10 cellular contexts compared by ENCODE assay signal in the genomic region with DNA sequence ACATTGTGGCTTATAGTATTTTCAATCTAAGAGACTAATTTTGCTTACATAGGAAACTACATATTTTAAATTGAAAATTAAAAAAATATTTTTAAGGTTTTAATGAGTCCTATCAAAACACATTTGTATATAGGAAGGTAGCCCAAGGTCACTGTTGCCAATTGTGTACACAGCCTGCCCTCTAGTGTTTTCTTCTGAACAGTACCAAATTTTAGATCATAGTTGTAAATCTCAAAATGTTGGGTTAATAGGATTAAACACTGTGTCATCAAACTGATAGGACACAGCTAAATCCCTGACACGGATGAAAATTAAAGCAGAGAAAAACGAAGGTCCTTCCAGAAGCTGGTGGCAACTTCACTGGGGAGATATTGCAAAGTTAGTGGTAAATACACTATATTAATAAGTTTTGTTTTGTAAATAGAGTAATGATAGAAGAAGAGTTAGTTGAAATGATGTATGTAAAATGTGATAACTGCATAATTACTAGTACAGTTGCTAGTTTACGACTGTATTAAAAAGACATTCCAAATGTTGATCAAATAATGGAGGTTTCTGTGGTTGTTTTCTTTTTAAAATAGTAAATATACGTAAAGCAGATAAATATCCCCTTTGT. TPM values are rescaled to one million over a fixed set of nuclear protein-coding genes. Genes with fewer than 3 reads are reported as not detected.
DNase-seq lines count a peak whose midpoint lies in the region; TF ChIP-seq lines count a peak whose summit lies in the region.
"Had no signal": no experiment of that assay in that cellular context is flagged by ENCODE, and none has a peak within 500 bp of the region (broad histone marks: within the 10 kb centered on the region; RNA-seq: fewer than 3 reads in every experiment).

No MANE protein-coding gene starts in this region.

- H3K4me2 ChIP-seq in DOHH2 (ENCODE audit: low read length), result no peak overlapping the region

- 35% methylated on average over 4 of the region's 4 CpGs for WGBS in esophagus muscularis mucosa

- intact Hi-C loops in esophagus muscularis mucosa (cut with DNase I), result no loop called here

- TF ChIP-seq POLR2A in Peyer's patch (IDR thresholded peaks at IDR 0.05), result no peak
- TF ChIP-seq POLR2A in esophagus muscularis mucosa (IDR thresholded peaks at IDR 0.05; ENCODE audit: low read depth), result no peak

- H3K27me3 ChIP-seq in DOHH2 (ENCODE audit: control insufficient read depth, low read length) (peaks cover 8% of the 10 kb centered on the region), Peyer's patch (no peaks in the 10 kb centered on the region), esophagus muscularis mucosa (no peaks in the 10 kb centered on the region)

- peak; percentile 60 for TF ChIP-seq CTCF in DOHH2 (IDR thresholded peaks at IDR 0.05; ENCODE audit: low read depth, low read length, poor library complexity, severe bottlenecking)
- peak in 4 of 6 experiments; percentile 43 to 71 (median 68) for TF ChIP-seq CTCF in Peyer's patch (IDR thresholded peaks at IDR 0.05)
- TF ChIP-seq CTCF in esophagus muscularis mucosa (IDR thresholded peaks at IDR 0.05), result peak; percentile 67 to 77 (median 76)

- H3K9me3 ChIP-seq in DOHH2 (ENCODE audit: control insufficient read depth, insufficient read depth, low read length) (no peaks in the 10 kb centered on the region), Peyer's patch (no peaks in the 10 kb centered on the region), esophagus muscularis mucosa (no peaks in the 10 kb centered on the region)

- no peaks in the 10 kb centered on the region for H3K9me2 ChIP-seq in DOHH2 (replicated peaks; ENCODE audit: control insufficient read depth, low read length)

- H3F3A ChIP-seq in DOHH2 (ENCODE audit: control insufficient read depth, insufficient read depth), result no peaks in the 10 kb centered on the region

- H3K36me3 ChIP-seq in DOHH2 (ENCODE audit: control insufficient read depth, low read length), result no peaks in the 10 kb centered on the region
- no peaks in the 10 kb centered on the region for H3K36me3 ChIP-seq in Peyer's patch
- no peaks in the 10 kb centered on the region for H3K36me3 ChIP-seq in esophagus muscularis mucosa

- H3K4me1 ChIP-seq in DOHH2 (ENCODE audit: control insufficient read depth, low read length), result no peaks in the 10 kb centered on the region
- no peaks in the 10 kb centered on the region for H3K4me1 ChIP-seq in Peyer's patch
- H3K4me1 ChIP-seq in esophagus muscularis mucosa, result peaks cover 0 to 8% (median 3%) of the 10 kb centered on the region in 4 donors

- no peak overlapping the region for H3K27ac ChIP-seq in DOHH2 (ENCODE audit: low read depth, low read length)
- no peak overlapping the region for H3K27ac ChIP-seq in Peyer's patch
- H3K27ac ChIP-seq in esophagus muscularis mucosa (replicated peaks in 1 of 4), result no peak overlapping the region

- DNase-seq in HT1080 (ENCODE audit: low read depth) (peak; percentile 25), Peyer's patch (no peak), esophagus muscularis mucosa (ENCODE audit: extremely low spot score) (no peak), non-pigmented ciliary epithelial cell (ENCODE audit: low read depth) (peak; percentile 26), COLO668 (lab: John Stamatoyannopoulos, UW; ENCODE audit: unreplicated experiment) (no peak), T-helper 9 cell (no peak)
- DNase-seq in activated CD4-positive, alpha-beta T cell treated with anti-CD3 and anti-CD28 coated beads for 48 hours, result no peak
- DNase-seq: naive B cell, T-cell had no signal

- TF ChIP-seq EP300 in esophagus muscularis mucosa (IDR thresholded peaks at IDR 0.05), result no peak

- no peaks in the 10 kb centered on the region for H4K20me1 ChIP-seq in DOHH2 (ENCODE audit: control insufficient read depth, insufficient read depth, low read depth, low read length)

- H3K4me3 ChIP-seq in DOHH2 (ENCODE audit: low read length) (no peak overlapping the region), Peyer's patch (no peak overlapping the region), esophagus muscularis mucosa (no peak overlapping the region)

- no peaks in the 10 kb centered on the region for H3K79me2 ChIP-seq in DOHH2 (ENCODE audit: control insufficient read depth, low read length)

RNA-seq across cellular contexts. Expression of a gene that starts 19.7 kb away (rescaled TPM):
- total RNA-seq in HT1080 (2014; rRNA removed; shearing (Covaris generic)), result not detected in 2 replicates
- not detected in 2 replicates for polyA plus RNA-seq in HT1080 (2015; cell fraction: cytosol; rRNA removed)
- not detected in 2 replicates for polyA plus RNA-seq in HT1080 (2015; cell fraction: nucleus; rRNA removed)
- total RNA-seq in Peyer's patch (1 to 10 TPM in 1 of 4 donors, not detected in 3; 4.6 TPM), esophagus muscularis mucosa (1 to 10 TPM in 1 of 4 donors, under 1 TPM in 1, not detected in 2; 0.97 to 2.5 TPM)

RNA-seq across cellular contexts. Expression of a gene that starts 36.3 kb away (rescaled TPM):
- not detected in 2 replicates for total RNA-seq in HT1080 (2014; rRNA removed; shearing (Covaris generic))
- not detected in 2 replicates for polyA plus RNA-seq in HT1080 (2015; cell fraction: cytosol; rRNA removed)
- polyA plus RNA-seq in HT1080 (2015; cell fraction: nucleus; rRNA removed), result not detected in 2 replicates
- not detected for total RNA-seq in Peyer's patch
- not detected for total RNA-seq in esophagus muscularis mucosa
- total RNA-seq: T-cell had no signal

RNA-seq across cellular contexts. Expression of a gene that starts 41.0 kb away (rescaled TPM):
- total RNA-seq in HT1080 (2014; rRNA removed; shearing (Covaris generic)), result 59.2 and 135 TPM in 2 replicates
- 254 and 265 TPM in 2 replicates for polyA plus RNA-seq in HT1080 (2015; cell fraction: cytosol; rRNA removed)
- 163 and 176 TPM in 2 replicates for polyA plus RNA-seq in HT1080 (2015; cell fraction: nucleus; rRNA removed)
- 10 to 100 TPM in 3 of 4 donors, 1 to 10 TPM in 1; 6.7 to 71.8 (median 11.7) TPM for total RNA-seq in Peyer's patch
- 1 to 10 TPM in 3 of 4 donors, under 1 TPM in 1; 0.42 to 3.8 (median 2.2) TPM for total RNA-seq in esophagus muscularis mucosa

Comparison
In these comparisons a context has a peak if more than half of its experiments do, and no peak if none do; other contexts are left out.
1. DNase-seq: peak in HT1080 (single experiment) and non-pigmented ciliary epithelial cell (single experiment); none in Peyer's patch (0 of 3), esophagus muscularis mucosa (single experiment), COLO668 (single experiment), T-helper 9 cell (single experiment) and activated CD4-positive, alpha-beta T cell treated with anti-CD3 and anti-CD28 coated beads for 48 hours (single experiment).
2. Peak in every context shown above with its lines, with median percentiles within 50 percentile points of each other: CTCF ChIP-seq.